17 cellular contexts compared by ENCODE assay signal in the genomic region with DNA sequence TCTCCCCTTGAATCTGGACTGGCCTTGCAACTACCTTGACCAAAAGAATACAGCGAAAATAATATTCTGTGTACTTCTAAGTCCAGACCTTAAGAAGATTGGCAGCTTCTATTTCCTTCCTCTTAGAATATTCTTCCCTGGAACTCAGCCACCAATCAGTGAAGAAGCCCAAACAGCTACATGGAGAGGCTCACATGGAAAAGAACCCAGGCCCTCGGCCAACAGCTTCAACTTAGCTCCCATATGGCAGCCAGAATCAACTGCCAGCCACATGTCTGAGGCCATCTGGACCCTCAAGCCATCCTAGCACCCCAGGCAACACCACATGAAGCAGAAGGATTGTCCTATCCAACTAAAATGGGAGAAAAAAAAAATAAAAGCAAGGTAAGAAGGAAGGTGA.
A peak's percentile ranks its signal among the peaks of the same experiment; 100 is the strongest.
DNase-seq lines count a peak whose midpoint lies in the region; ATAC-seq lines count a peak whose summit lies in the region.
"Had no signal": no experiment of that assay in that cellular context is flagged by ENCODE, and none has a peak within 500 bp of the region (broad histone marks: within the 10 kb centered on the region; RNA-seq: fewer than 3 reads in every experiment).

No MANE protein-coding gene starts in this region.

- ATAC-seq in HG03460 (IDR thresholded peaks at IDR 0.05; ENCODE audit: unreplicated experiment): no peak
- ATAC-seq in HG03196 (IDR thresholded peaks at IDR 0.05; ENCODE audit: unreplicated experiment): no peak
- ATAC-seq in GM19328 (IDR thresholded peaks at IDR 0.05; ENCODE audit: unreplicated experiment): no peak
- ATAC-seq: A549, Right ventricle myocardium inferior had no signal

- DNase-seq in DMS 273 treated with DMSO at 0.1 percent for 48 hours (lab: John Stamatoyannopoulos, UW) (peak; percentile 95), NCI-H2171 treated with DMSO at 0.1 percent for 48 hours (lab: John Stamatoyannopoulos, UW) (peak; percentile 84), NCI-H82 treated with DMSO at 0.1 percent for 48 hours (lab: John Stamatoyannopoulos, UW; ENCODE audit: unreplicated experiment) (peak; percentile 84), cerebellum (ENCODE audit: low spot score) (peak; percentile 73), AG08396 (ENCODE audit: low spot score) (no peak)
- DNase-seq: CD4-positive, CD25-positive, alpha-beta regulatory T cell; KBM-7; MM.1S; NCI-H1048; NCI-H1436; NCI-H2029; NCI-H345 had no signal
